In the genomic region with DNA sequence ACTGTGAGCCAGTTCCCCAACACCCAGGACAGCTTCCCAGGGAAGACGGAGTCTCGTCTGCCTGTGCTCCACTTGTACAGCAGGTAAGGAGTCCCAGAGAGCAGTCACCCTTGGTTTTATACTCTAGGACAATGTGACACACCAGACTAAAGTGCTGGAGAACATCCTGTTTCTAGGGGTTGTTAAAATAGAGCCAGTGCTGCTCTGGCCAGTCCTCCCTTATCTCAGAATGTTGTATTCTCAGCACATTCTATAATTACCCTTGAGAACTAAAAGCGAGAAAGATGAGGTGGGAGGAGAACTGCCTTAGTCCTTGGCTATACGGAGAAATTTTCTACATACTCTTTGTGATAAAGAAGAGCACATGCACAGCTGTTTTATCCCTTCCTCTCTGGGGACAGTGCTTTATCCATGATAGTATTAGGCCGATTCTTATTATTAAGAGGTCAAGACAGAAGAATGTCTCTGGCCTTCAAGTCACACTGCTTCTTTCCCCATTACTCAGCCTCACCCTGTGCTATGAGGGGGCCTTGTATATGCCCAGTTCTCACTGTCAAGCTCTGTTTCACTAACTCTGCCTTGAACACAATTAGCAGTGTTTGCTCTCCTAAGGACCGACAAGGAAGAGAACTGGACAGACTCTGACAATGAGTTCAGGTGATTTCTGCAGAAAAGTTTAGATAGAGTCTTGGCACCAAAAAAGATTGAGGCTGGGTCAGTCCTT, we compare ENCODE assay signal across 17 cellular contexts.
DNase-seq lines count a peak whose midpoint lies in the region; ATAC-seq and TF ChIP-seq lines count a peak whose summit lies in the region.
"Had no signal": no experiment of that assay in that cellular context is flagged by ENCODE, and none has a peak within 500 bp of the region (broad histone marks: within the 10 kb centered on the region; RNA-seq: fewer than 3 reads in every experiment).

No MANE protein-coding gene starts in this region.

- H3K4me1 Mint-ChIP-seq in nephron: peaks cover 11% of the 10 kb centered on the region
- no peaks in the 10 kb centered on the region for H3K4me1 Mint-ChIP-seq in activated naive CD4-positive, alpha-beta T cell treated with anti-CD3 and anti-CD28 coated beads, Interleukin-2, amount 10 ng/mL, durations not matched to agents 7 days and 5 days
- H3K4me1 Mint-ChIP-seq: CD8-positive, alpha-beta memory T cell had no signal

- no peak for TF ChIP-seq CTCF in right atrium auricular region (IDR thresholded peaks at IDR 0.05)
- no peak for TF ChIP-seq CTCF in nephron (IDR thresholded peaks at IDR 0.05; ENCODE audit: unreplicated experiment in 3 of 3)
- TF ChIP-seq CTCF in mucosa of descending colon (IDR thresholded peaks at IDR 0.05): no peak

- H3K9me3 Mint-ChIP-seq in nephron: peaks cover 15% of the 10 kb centered on the region
- no peaks in the 10 kb centered on the region for H3K9me3 Mint-ChIP-seq in activated naive CD4-positive, alpha-beta T cell treated with anti-CD3 and anti-CD28 coated beads, Interleukin-2, amount 10 ng/mL, durations not matched to agents 7 days and 5 days

- H3K27me3 Mint-ChIP-seq in nephron (ENCODE audit: low read depth): peaks cover 6% of the 10 kb centered on the region
- peaks cover 3% of the 10 kb centered on the region for H3K27me3 Mint-ChIP-seq in activated naive CD4-positive, alpha-beta T cell treated with anti-CD3 and anti-CD28 coated beads, Interleukin-2, amount 10 ng/mL, durations not matched to agents 7 days and 5 days

- CTCF ChIA-PET in activated naive CD4-positive, alpha-beta T cell treated with anti-CD3 and anti-CD28 coated beads, Interleukin-2, amount 10 ng/mL, durations not matched to agents 7 days and 5 days (lab: Charles Lee): interaction anchor here (0.6 kb wide), 1 partner anchor 1631 kb away, joined by 3 read pairs; no protein-coding TSS in a partner anchor

- no peaks in the 10 kb centered on the region for H3K36me3 Mint-ChIP-seq in nephron (ENCODE audit: low read depth)
- no peaks in the 10 kb centered on the region for H3K36me3 Mint-ChIP-seq in activated naive CD4-positive, alpha-beta T cell treated with anti-CD3 and anti-CD28 coated beads, Interleukin-2, amount 10 ng/mL, durations not matched to agents 7 days and 5 days
- H3K36me3 Mint-ChIP-seq: CD8-positive, alpha-beta memory T cell had no signal

- ATAC-seq in Right ventricle myocardium superior (ENCODE audit: poor library complexity) (peak; percentile 93), left cardiac atrium (peak; percentile 70 to 82), GM18517 (IDR thresholded peaks at IDR 0.05; ENCODE audit: unreplicated experiment) (no peak), mucosa of descending colon (no peak)

- intact Hi-C loops in Right ventricle myocardium superior (cut with DNase I) (no loop called here), left cardiac atrium (cut with DNase I) (no loop called here), mucosa of descending colon (cut with DNase I, micrococcal nuclease) (no loop called here)

- no peaks in the 10 kb centered on the region for H3K36me3 ChIP-seq in right atrium auricular region
- H3K36me3 ChIP-seq in mucosa of descending colon (ENCODE audit: low read depth): no peaks in the 10 kb centered on the region
- H3K36me3 ChIP-seq: BLaER1 had no signal

- H3K27me3 ChIP-seq in right atrium auricular region: no peaks in the 10 kb centered on the region
- H3K27me3 ChIP-seq: BLaER1 had no signal

- DNase-seq in Right ventricle myocardium superior: no peak
- no peak for DNase-seq in right atrium auricular region (ENCODE audit: low spot score)
- DNase-seq in left cardiac atrium: no peak
- DNase-seq in mucosa of descending colon: no peak
- DNase-seq in activated naive CD4-positive, alpha-beta T cell treated with anti-CD3 and anti-CD28 coated beads, Interleukin-2, amount 10 ng/mL, durations not matched to agents 7 days and 5 days: no peak
- DNase-seq in activated T-cell treated with anti-CD3 and anti-CD28 coated beads, Interleukin-2, amount 50 U/mL, for 48 hours: no peak
- DNase-seq: 8988T; AML-193; Caco-2; CD8-positive, alpha-beta memory T cell; DMS53; GF-D8; HCEC 1CT; HFFc6 had no signal

- no peaks in the 10 kb centered on the region for H3K9me3 ChIP-seq in right atrium auricular region
- peaks cover 5% of the 10 kb centered on the region for H3K9me3 ChIP-seq in mucosa of descending colon
- H3K9me3 ChIP-seq: Caco-2 had no signal

- peaks cover 0 to 13% of the 10 kb centered on the region in 2 donors for H3K4me1 ChIP-seq in right atrium auricular region
- H3K4me1 ChIP-seq in mucosa of descending colon (ENCODE audit: low read depth): no peaks in the 10 kb centered on the region
- H3K4me1 ChIP-seq: Caco-2 had no signal

- peak overlapping the region; percentile 40 to 77 (median 77) for H3K27ac Mint-ChIP-seq in nephron
- H3K27ac Mint-ChIP-seq in activated naive CD4-positive, alpha-beta T cell treated with anti-CD3 and anti-CD28 coated beads, Interleukin-2, amount 10 ng/mL, durations not matched to agents 7 days and 5 days: no peak overlapping the region
- H3K27ac Mint-ChIP-seq: CD8-positive, alpha-beta memory T cell; HFFc6 had no signal

- no peak overlapping the region for H3K4me3 Mint-ChIP-seq in nephron
- no peak overlapping the region for H3K4me3 Mint-ChIP-seq in activated naive CD4-positive, alpha-beta T cell treated with anti-CD3 and anti-CD28 coated beads, Interleukin-2, amount 10 ng/mL, durations not matched to agents 7 days and 5 days
- H3K4me3 Mint-ChIP-seq: CD8-positive, alpha-beta memory T cell; HFFc6 had no signal

- peak overlapping the region in 1 of 2 donors; percentile 55 for H3K27ac ChIP-seq in right atrium auricular region
- H3K27ac ChIP-seq: BLaER1 had no signal

- H3K4me3 ChIP-seq in right atrium auricular region (no peak overlapping the region), mucosa of descending colon (no peak overlapping the region)
- H3K4me3 ChIP-seq: BLaER1 had no signal

Comparison
In these comparisons a context has a peak if more than half of its experiments do, and no peak if none do; other contexts are left out.
1. ATAC-seq: peak in Right ventricle myocardium superior (single experiment) and left cardiac atrium (2 of 2); none in GM18517 (single experiment) and mucosa of descending colon (single experiment).